37 cellular contexts compared by ENCODE assay signal in genomic region chr4:186514271-186514950, GRCh38. TPM values are rescaled to one million over a fixed set of nuclear protein-coding genes. Genes with fewer than 3 reads are reported as not detected.
"Had no signal": no experiment of that assay in that cellular context is flagged by ENCODE, and none has a peak within 500 bp of the region (broad histone marks: within the 10 kb centered on the region; RNA-seq: fewer than 3 reads in every experiment).

No MANE protein-coding gene starts in this region.

- H3K27me3 Mint-ChIP-seq: activated CD4-positive, alpha-beta memory T cell treated with anti-CD3 and anti-CD28 coated beads, Interleukin-2, amount 10 ng/mL, durations not matched to agents 7 days and 5 days; activated CD4-positive, alpha-beta T cell treated with anti-CD3 and anti-CD28 coated beads, Interleukin-2, amount 10 ng/mL, durations not matched to agents 7 days and 5 days; activated T-cell treated with anti-CD3 and anti-CD28 coated beads, Interleukin-2, amount 50 U/mL, for 24 hours; activated T-helper 17 cell treated with anti-CD3 and anti-CD28 coated beads, Interleukin-2, amount 50 U/mL, for 72 hours; stimulated activated naive B cell treated with anti-CD40 and anti-IgM and Interleukin-4, amounts not matched to agents 10 μg/mL and 1 μg/mL and 100 μg/mL, for 72 hours had no signal

- H3K27ac ChIP-seq: colonic mucosa, epithelial cell of prostate, esophagus squamous epithelium, heart right ventricle, left lung, lower lobe of right lung, pancreas, prostate gland, sigmoid colon, stomach, thyroid gland, upper lobe of right lung had no signal

- H3K9me3 ChIP-seq: colonic mucosa, lower lobe of right lung, pancreas, prostate gland, thyroid gland, upper lobe of right lung had no signal

- H3K27ac Mint-ChIP-seq: activated CD4-positive, alpha-beta memory T cell treated with anti-CD3 and anti-CD28 coated beads, Interleukin-2, amount 10 ng/mL, durations not matched to agents 7 days and 5 days; activated CD4-positive, alpha-beta T cell treated with anti-CD3 and anti-CD28 coated beads, Interleukin-2, amount 10 ng/mL, durations not matched to agents 7 days and 5 days; activated T-cell treated with anti-CD3 and anti-CD28 coated beads, Interleukin-2, amount 50 U/mL, for 24 hours; activated T-helper 17 cell treated with anti-CD3 and anti-CD28 coated beads, Interleukin-2, amount 50 U/mL, for 72 hours; naive thymus-derived CD8-positive, alpha-beta T cell; stimulated activated naive B cell treated with anti-CD40 and anti-IgM and Interleukin-4, amounts not matched to agents 10 μg/mL and 1 μg/mL and 100 μg/mL, for 72 hours; T-helper 1 cell treated with Interleukin-12 subunit alpha and Interleukin-12 subunit beta and Interleukin-4 antibody, amounts not matched to agents 30 μg/mL and 1 μg/mL, for 36 hours; WTC11 had no signal

- H3K27me3 ChIP-seq: colonic mucosa, esophagus squamous epithelium, heart right ventricle, left lung, pancreas, sigmoid colon, stomach, thyroid gland, upper lobe of right lung had no signal

- ATAC-seq: activated T-helper 17 cell treated with anti-CD3 and anti-CD28 coated beads, Interleukin-2, amount 50 U/mL, for 72 hours; heart right ventricle; left lung; lower lobe of right lung; naive thymus-derived CD8-positive, alpha-beta T cell; pancreas; stimulated activated naive B cell treated with anti-CD40 and anti-IgM and Interleukin-4, amounts not matched to agents 10 μg/mL and 1 μg/mL and 100 μg/mL, for 72 hours; upper lobe of right lung; WTC11 had no signal

- H3K4me3 Mint-ChIP-seq: activated CD4-positive, alpha-beta memory T cell treated with anti-CD3 and anti-CD28 coated beads, Interleukin-2, amount 10 ng/mL, durations not matched to agents 7 days and 5 days; activated CD4-positive, alpha-beta T cell treated with anti-CD3 and anti-CD28 coated beads, Interleukin-2, amount 10 ng/mL, durations not matched to agents 7 days and 5 days; activated T-cell treated with anti-CD3 and anti-CD28 coated beads, Interleukin-2, amount 50 U/mL, for 24 hours; activated T-helper 17 cell treated with anti-CD3 and anti-CD28 coated beads, Interleukin-2, amount 50 U/mL, for 72 hours; naive thymus-derived CD8-positive, alpha-beta T cell; neural crest cell; stimulated activated naive B cell treated with anti-CD40 and anti-IgM and Interleukin-4, amounts not matched to agents 10 μg/mL and 1 μg/mL and 100 μg/mL, for 72 hours; T-helper 1 cell treated with Interleukin-12 subunit alpha and Interleukin-12 subunit beta and Interleukin-4 antibody, amounts not matched to agents 30 μg/mL and 1 μg/mL, for 36 hours; WTC11 had no signal

- DNase-seq: activated CD4-positive, alpha-beta memory T cell treated with anti-CD3 and anti-CD28 coated beads, Interleukin-2, amount 10 ng/mL, durations not matched to agents 7 days and 5 days; activated CD4-positive, alpha-beta T cell treated with anti-CD3 and anti-CD28 coated beads for 1 hour; activated CD4-positive, alpha-beta T cell treated with anti-CD3 and anti-CD28 coated beads, Interleukin-2, amount 10 ng/mL, durations not matched to agents 7 days and 5 days; activated CD8-positive, alpha-beta memory T cell treated with anti-CD3 and anti-CD28 coated beads, Interleukin-2, amount 50 U/mL, for 48 hours; activated gamma-delta T cell treated with Interleukin-2 at 50 U/mL for 16 hours; activated naive CD4-positive, alpha-beta T cell treated with anti-CD3 and anti-CD28 coated beads, Interleukin-2, amount 50 U/mL, for 16 hours; activated T-cell treated with anti-CD3 and anti-CD28 coated beads, Interleukin-2, amount 50 U/mL, for 24 hours; amniotic stem cell; central memory CD4-positive, alpha-beta T cell; colonic mucosa; effector CD8-positive, alpha-beta T cell; esophagus squamous epithelium; foreskin melanocyte; heart right ventricle; left lung; lower lobe of right lung; mesenchymal stem cell; naive thymus-derived CD8-positive, alpha-beta T cell; nucleus accumbens; pancreas; retina; sigmoid colon; stimulated activated CD4-positive, alpha-beta T cell treated with anti-CD3 and anti-CD28 coated beads, Interleukin-2, amount 100 ng/mL, for 24 hours; stimulated activated naive B cell treated with anti-CD40 and anti-IgM and Interleukin-4, amounts not matched to agents 10 μg/mL and 1 μg/mL and 100 μg/mL, for 72 hours; stomach; thyroid gland; upper lobe of right lung had no signal

- H3K4me1 ChIP-seq: colonic mucosa, esophagus squamous epithelium, heart right ventricle, left lung, lower lobe of right lung, pancreas, prostate gland, sigmoid colon, stomach, thyroid gland, upper lobe of right lung had no signal

- H3K36me3 ChIP-seq: colonic mucosa, esophagus squamous epithelium, heart right ventricle, left lung, lower lobe of right lung, pancreas, prostate gland, sigmoid colon, stomach, thyroid gland, upper lobe of right lung had no signal

- H3K4me3 ChIP-seq: colonic mucosa, esophagus squamous epithelium, heart right ventricle, left lung, lower lobe of right lung, pancreas, prostate gland, sigmoid colon, smooth muscle cell, stomach, thyroid gland, upper lobe of right lung had no signal

- H3K4me2 ChIP-seq: smooth muscle cell had no signal

- H3K4me1 Mint-ChIP-seq: activated CD4-positive, alpha-beta memory T cell treated with anti-CD3 and anti-CD28 coated beads, Interleukin-2, amount 10 ng/mL, durations not matched to agents 7 days and 5 days; activated CD4-positive, alpha-beta T cell treated with anti-CD3 and anti-CD28 coated beads, Interleukin-2, amount 10 ng/mL, durations not matched to agents 7 days and 5 days; activated T-helper 17 cell treated with anti-CD3 and anti-CD28 coated beads, Interleukin-2, amount 50 U/mL, for 72 hours; naive thymus-derived CD8-positive, alpha-beta T cell; neural crest cell; stimulated activated naive B cell treated with anti-CD40 and anti-IgM and Interleukin-4, amounts not matched to agents 10 μg/mL and 1 μg/mL and 100 μg/mL, for 72 hours had no signal

- H3K36me3 Mint-ChIP-seq: stimulated activated naive B cell treated with anti-CD40 and anti-IgM and Interleukin-4, amounts not matched to agents 10 μg/mL and 1 μg/mL and 100 μg/mL, for 72 hours had no signal

RNA-seq across cellular contexts. Expression of gene MTNR1A, which starts 41.0 kb away (rescaled TPM):
- total RNA-seq: activated CD4-positive, alpha-beta memory T cell treated with anti-CD3 and anti-CD28 coated beads, Interleukin-2, amount 10 ng/mL, durations not matched to agents 7 days and 5 days; activated CD4-positive, alpha-beta T cell treated with anti-CD3 and anti-CD28 coated beads, Interleukin-2, amount 10 ng/mL, durations not matched to agents 7 days and 5 days; activated T-helper 17 cell treated with anti-CD3 and anti-CD28 coated beads, Interleukin-2, amount 50 U/mL, for 72 hours; dermis microvascular lymphatic vessel endothelial cell; esophagus squamous epithelium; glomerular endothelial cell; heart right ventricle; kidney epithelial cell; left lung; lower lobe of right lung; naive thymus-derived CD8-positive, alpha-beta T cell; sigmoid colon; smooth muscle cell; thyroid gland; upper lobe of right lung had no signal
